ENCODE assay signal across 1 cellular context in the genomic region with DNA sequence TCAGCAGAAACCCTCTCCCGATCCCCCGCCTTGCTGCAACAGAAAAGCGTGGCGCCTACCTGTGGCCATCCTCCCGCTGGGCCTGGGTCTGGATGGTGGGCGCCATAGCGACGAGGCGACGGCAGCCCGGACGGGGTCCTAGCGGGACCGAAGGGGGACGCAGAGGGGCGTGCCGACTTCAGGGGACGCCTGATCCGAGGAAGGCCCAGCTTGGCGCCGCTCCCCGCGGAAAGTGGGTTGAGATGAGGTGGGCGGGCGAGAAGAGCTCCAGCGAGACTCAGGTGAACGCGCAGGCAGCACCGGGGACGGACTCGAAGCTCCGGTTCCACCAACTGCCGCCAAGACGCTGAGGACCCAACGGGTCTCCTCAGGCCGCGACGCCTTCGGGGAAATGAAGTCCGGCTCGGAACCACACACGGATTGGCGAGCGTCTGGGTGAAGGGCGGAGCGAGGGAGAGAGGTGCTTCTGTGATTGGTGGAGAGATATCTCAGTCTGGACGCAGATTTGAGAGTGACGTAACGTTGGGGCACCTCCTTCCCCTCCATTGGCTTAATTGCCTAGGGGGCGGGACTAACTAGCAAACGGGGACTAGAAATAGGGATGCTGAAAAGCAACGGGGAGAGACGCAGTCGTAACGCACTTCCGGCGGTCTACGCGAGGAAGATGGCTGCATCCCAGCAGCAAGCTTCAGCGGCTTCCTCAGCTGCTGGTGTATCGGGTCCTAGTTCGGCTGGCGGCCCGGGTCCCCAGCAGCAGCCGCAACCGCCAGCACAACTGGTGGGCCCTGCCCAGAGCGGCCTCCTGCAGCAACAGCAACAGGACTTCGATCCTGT.
TF ChIP-seq lines count a peak whose summit lies in the region.

Gene MED29, plus strand, starts transcription at position 620 of the 834 bp plus-strand sequence. Its CDS starts 45 bp downstream, at position 665.
Gene PAF1, minus strand, starts transcription at position 348 of the 834 bp plus-strand sequence. Its CDS starts 242 bp downstream, at position 106.

TF ChIP-seq in A549, 52 proteins besides CTCF, POLR2A, EP300 and RAD21 (continued from another document):
- TF ChIP-seq, protein P1, sequence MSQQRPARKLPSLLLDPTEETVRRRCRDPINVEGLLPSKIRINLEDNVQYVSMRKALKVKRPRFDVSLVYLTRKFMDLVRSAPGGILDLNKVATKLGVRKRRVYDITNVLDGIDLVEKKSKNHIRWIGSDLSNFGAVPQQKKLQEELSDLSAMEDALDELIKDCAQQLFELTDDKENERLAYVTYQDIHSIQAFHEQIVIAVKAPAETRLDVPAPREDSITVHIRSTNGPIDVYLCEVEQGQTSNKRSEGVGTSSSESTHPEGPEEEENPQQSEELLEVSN (IDR thresholded peaks at IDR 0.05; ENCODE audit: borderline replicate concordance, low read depth), result peak; percentile 83
- TF ChIP-seq CEBPB (IDR thresholded peaks at IDR 0.05) (peak in 1 of 2 experiments; percentile 74; a peak in 2 of 4 replicates), RNF2 (IDR thresholded peaks at IDR 0.05; ENCODE audit: borderline replicate concordance, low read depth) (no peak), USF2 (IDR thresholded peaks at IDR 0.05) (peak; percentile 20; the same call in 1 of the 2 replicates), JUNB (IDR thresholded peaks at IDR 0.05) (no peak)
- TF ChIP-seq, protein P2, sequence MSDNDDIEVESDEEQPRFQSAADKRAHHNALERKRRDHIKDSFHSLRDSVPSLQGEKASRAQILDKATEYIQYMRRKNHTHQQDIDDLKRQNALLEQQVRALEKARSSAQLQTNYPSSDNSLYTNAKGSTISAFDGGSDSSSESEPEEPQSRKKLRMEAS (IDR thresholded peaks at IDR 0.05), result peak; percentile 79
